23 cellular contexts compared by ENCODE assay signal in the genomic region with DNA sequence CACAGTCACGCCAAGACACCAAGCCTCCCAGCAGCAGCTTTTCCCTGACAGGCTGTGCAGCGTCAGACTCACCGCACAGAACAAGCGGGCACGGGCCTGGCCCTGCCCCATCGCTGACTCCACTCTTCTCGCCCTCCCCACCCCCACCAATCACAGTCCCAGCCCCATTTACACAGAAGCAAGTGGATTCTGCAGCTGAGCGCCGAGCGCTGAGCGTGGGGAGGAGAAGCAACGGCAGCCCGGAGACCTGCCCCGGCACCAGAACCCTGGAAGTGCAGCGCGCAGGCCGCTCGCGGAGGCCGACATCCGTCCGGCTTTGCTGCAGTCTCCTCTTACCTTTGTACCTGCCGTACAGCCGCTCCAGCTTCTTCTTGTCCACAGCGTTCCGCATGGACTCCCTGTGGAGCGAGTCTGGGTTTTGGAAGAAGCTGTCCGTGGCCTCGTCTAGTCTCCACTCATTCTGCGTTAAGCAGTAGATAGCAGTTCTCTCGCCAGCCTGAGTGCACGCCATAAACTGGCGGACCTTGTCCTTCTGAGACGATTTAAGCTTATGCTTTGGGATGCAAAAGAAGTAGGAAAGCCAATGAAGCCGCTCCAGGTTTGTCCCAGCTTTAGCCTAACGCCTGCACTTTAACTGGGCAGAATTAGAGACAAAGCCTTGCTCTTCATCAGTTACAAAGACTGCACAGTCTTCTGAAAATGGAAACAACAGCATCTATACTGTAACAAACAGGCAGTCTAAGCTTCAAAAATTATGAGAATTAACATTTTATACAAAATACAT. TPM values are rescaled to one million over a fixed set of nuclear protein-coding genes. Genes with fewer than 3 reads are reported as not detected.
A peak's percentile ranks its signal among the peaks of the same experiment; 100 is the strongest.
DNase-seq lines count a peak whose midpoint lies in the region; ATAC-seq and TF ChIP-seq lines count a peak whose summit lies in the region.
"Had no signal": no experiment of that assay in that cellular context is flagged by ENCODE, and none has a peak within 500 bp of the region (broad histone marks: within the 10 kb centered on the region; RNA-seq: fewer than 3 reads in every experiment).

No MANE protein-coding gene starts in this region.

- H3K4me3 ChIP-seq in fibroblast of villous mesenchyme (ENCODE audit: low read depth, low read length) (peak overlapping the region; percentile 24), sigmoid colon (peak overlapping the region in 1 of 4 donors; percentile 11), spleen (no peak overlapping the region)
- H3K4me3 ChIP-seq: hepatocyte, uterus had no signal

- TF ChIP-seq CTCF in fibroblast of villous mesenchyme (IDR thresholded peaks at IDR 0.05; ENCODE audit: insufficient read depth, low read depth, low read length): no peak
- TF ChIP-seq CTCF in sigmoid colon (IDR thresholded peaks at IDR 0.05): no peak
- TF ChIP-seq CTCF in spleen (IDR thresholded peaks at IDR 0.05 in 8 of 11, conservative IDR thresholded peaks at IDR 0.05 in 3 of 11): no peak

- no peaks in the 10 kb centered on the region for H3K9me3 ChIP-seq in sigmoid colon
- no peaks in the 10 kb centered on the region for H3K9me3 ChIP-seq in spleen
- H3K9me3 ChIP-seq: uterus had no signal

- peaks cover 0 to 68% (median 34%) of the 10 kb centered on the region in 4 donors for H3K4me1 ChIP-seq in sigmoid colon
- H3K4me1 ChIP-seq in spleen: peaks cover 2 to 38% (median 9%) of the 10 kb centered on the region in 6 donors

- ATAC-seq in left lobe of liver (peak; percentile 42), HG03565 (IDR thresholded peaks at IDR 0.05; ENCODE audit: unreplicated experiment) (no peak), HG02981 (IDR thresholded peaks at IDR 0.05; ENCODE audit: unreplicated experiment) (no peak)
- ATAC-seq: activated CD4-positive, alpha-beta T cell treated with anti-CD3 and anti-CD28 coated beads for 36 hours; CD8-positive, alpha-beta T cell; stimulated activated naive CD8-positive, alpha-beta T cell treated with anti-CD3 and anti-CD28 coated beads, Interleukin-15, Interleukin-2, amounts not matched to agents 100 U/mL and 50 U/mL, for 24 hours had no signal

- intact Hi-C loops in sigmoid colon (cut with DNase I) (no loop called here), spleen (cut with DNase I; ENCODE audit: low total_unique reads) (no loop called here)

- WGBS in sigmoid colon, 2 donors: 93 to 95% methylated on average over 36 of the region's 36 CpGs
- 95 to 97% (median 96%) methylated on average over 36 of the region's 36 CpGs for WGBS in spleen, 5 donors

- TF ChIP-seq EP300 in sigmoid colon (IDR thresholded peaks at IDR 0.05): no peak

- peak; percentile 43 for DNase-seq in NCI-H2227 treated with DMSO at 0.1 percent for 48 hours (lab: John Stamatoyannopoulos, UW)
- no peak for DNase-seq in fibroblast of villous mesenchyme (ENCODE audit: low read depth)
- no peak for DNase-seq in left lobe of liver (ENCODE audit: low spot score)
- DNase-seq in sigmoid colon: no peak
- DNase-seq in activated T-cell treated with anti-CD3 and anti-CD28 coated beads, Interleukin-2, amount 50 U/mL, for 48 hours: no peak
- DNase-seq in spleen: no peak
- DNase-seq: activated CD4-positive, alpha-beta T cell treated with anti-CD3 and anti-CD28 coated beads for 36 hours; activated CD8-positive, alpha-beta memory T cell treated with anti-CD3 and anti-CD28 coated beads, Interleukin-2, amount 50 U/mL, for 4 hours; activated naive CD4-positive, alpha-beta T cell; CD8-positive, alpha-beta T cell; dermis blood vessel endothelial cell; DMS79; KG1; NCI-H1048; NCI-H2029 treated with DMSO at 0.1 percent for 48 hours; NCI-H526 treated with DMSO at 0.1 percent for 48 hours; occipital lobe; stimulated activated CD4-positive, alpha-beta T cell treated with anti-CD3 and anti-CD28 coated beads, Interleukin-15, amount 100 ng/mL, for 24 hours; stimulated activated naive CD8-positive, alpha-beta T cell treated with anti-CD3 and anti-CD28 coated beads, Interleukin-15, Interleukin-2, amounts not matched to agents 100 U/mL and 50 U/mL, for 24 hours; uterus had no signal

- H3K36me3 ChIP-seq in sigmoid colon (peaks cover 0 to 17% (median 2%) of the 10 kb centered on the region in 4 donors), spleen (peaks cover 0 to 42% (median 14%) of the 10 kb centered on the region in 6 donors)
- H3K36me3 ChIP-seq: uterus had no signal

- peak overlapping the region in 3 of 4 donors; percentile 22 to 55 (median 52) for H3K27ac ChIP-seq in sigmoid colon
- H3K27ac ChIP-seq in spleen: no peak overlapping the region
- H3K27ac ChIP-seq: hepatocyte, uterus had no signal

- TF ChIP-seq POLR2A in sigmoid colon (IDR thresholded peaks at IDR 0.05) (no peak), spleen (IDR thresholded peaks at IDR 0.05) (no peak)

- H3K27me3 ChIP-seq in sigmoid colon: no peaks in the 10 kb centered on the region
- H3K27me3 ChIP-seq in spleen (replicated peaks in 1 of 7): no peaks in the 10 kb centered on the region
- H3K27me3 ChIP-seq: hepatocyte, uterus had no signal

RNA-seq across cellular contexts. Expression of a gene that starts 6.8 kb away (rescaled TPM):
- 9.7 and 13.4 TPM in 2 replicates for total RNA-seq in fibroblast of villous mesenchyme
- 10.0 TPM for total RNA-seq in left lobe of liver
- total RNA-seq in sigmoid colon: 10 to 100 TPM; 20.6 to 33.0 (median 27.6) TPM
- polyA plus RNA-seq in sigmoid colon: 10 to 100 TPM in 1 of 3 donors, 1 to 10 TPM in 2; 6.6 to 10.2 (median 7.9) TPM
- 10 to 100 TPM; 22.7 to 33.1 (median 26.3) TPM for total RNA-seq in spleen
- 10 to 100 TPM in 2 of 3 donors, 1 to 10 TPM in 1; 6.3 to 12.7 (median 11.1) TPM for polyA plus RNA-seq in spleen

RNA-seq across cellular contexts. Expression of a gene that starts 30.4 kb away (rescaled TPM):
- total RNA-seq in fibroblast of villous mesenchyme: 1.3 and 2.9 TPM in 2 replicates
- 1.2 TPM for total RNA-seq in left lobe of liver
- total RNA-seq in sigmoid colon: 1 to 10 TPM; 2.3 to 7.8 (median 4.5) TPM
- polyA plus RNA-seq in sigmoid colon: 1 to 10 TPM; 1.2 to 4.9 (median 4.2) TPM
- total RNA-seq in spleen: 1 to 10 TPM in 6 of 7 donors, under 1 TPM in 1; 0.74 to 4.3 (median 2.0) TPM
- 1 to 10 TPM in 1 of 3 donors, under 1 TPM in 2; 0.52 to 1.1 (median 0.68) TPM for polyA plus RNA-seq in spleen

Comparison
In these comparisons a context has a peak if more than half of its experiments do, and no peak if none do; other contexts are left out.
1. H3K27ac ChIP-seq: peak in sigmoid colon (3 of 4); none in spleen (0 of 8).